18 cellular contexts compared by ENCODE assay signal in genomic region chr2:69499966-69500365, GRCh38.
DNase-seq lines count a peak whose midpoint lies in the region; ATAC-seq, FAIRE-seq and TF ChIP-seq lines count a peak whose summit lies in the region.
"Had no signal": no experiment of that assay in that cellular context is flagged by ENCODE, and none has a peak within 500 bp of the region (broad histone marks: within the 10 kb centered on the region; RNA-seq: fewer than 3 reads in every experiment).

No MANE protein-coding gene starts in this region.

- H3K27me3 Mint-ChIP-seq in activated CD4-positive, alpha-beta T cell treated with anti-CD3 and anti-CD28 coated beads, Interleukin-2, amount 10 ng/mL, durations not matched to agents 24 days and 14 days: no peaks in the 10 kb centered on the region
- H3K27me3 Mint-ChIP-seq in activated T-helper 1 cell treated with anti-CD3 and anti-CD28 coated beads, Interleukin-12 subunit alpha, Interleukin-12 subunit beta, Interleukin-2, Interleukin-4 antibody, amounts not matched to agents 30 ng/mL and 10 ng/mL and 1 ng/mL, durations not matched to agents 14 hours and 24 hours and 36 hours (ENCODE audit: insufficient read depth): no peaks in the 10 kb centered on the region
- no peaks in the 10 kb centered on the region for H3K27me3 Mint-ChIP-seq in mesothelial cell of epicardium (ENCODE audit: low read depth)

- FAIRE-seq in GM18507 (lab: Jason Lieb, UNC): peak; percentile 42
- FAIRE-seq: keratinocyte had no signal

- ATAC-seq in HG03039 (IDR thresholded peaks at IDR 0.05; ENCODE audit: unreplicated experiment): no peak
- ATAC-seq: heart right ventricle had no signal

- no peaks in the 10 kb centered on the region for H3K9me3 Mint-ChIP-seq in activated CD4-positive, alpha-beta T cell treated with anti-CD3 and anti-CD28 coated beads, Interleukin-2, amount 10 ng/mL, durations not matched to agents 24 days and 14 days
- H3K9me3 Mint-ChIP-seq in activated T-helper 1 cell treated with anti-CD3 and anti-CD28 coated beads, Interleukin-12 subunit alpha, Interleukin-12 subunit beta, Interleukin-2, Interleukin-4 antibody, amounts not matched to agents 30 ng/mL and 10 ng/mL and 1 ng/mL, durations not matched to agents 14 hours and 24 hours and 36 hours: no peaks in the 10 kb centered on the region
- no peaks in the 10 kb centered on the region for H3K9me3 Mint-ChIP-seq in mesothelial cell of epicardium
- H3K9me3 Mint-ChIP-seq: stimulated activated naive B cell treated with anti-CD40 and anti-IgM and Interleukin-4, amounts not matched to agents 10 μg/mL and 1 μg/mL and 100 μg/mL, for 72 hours had no signal

- no peak for DNase-seq in activated CD4-positive, alpha-beta T cell treated with anti-CD3 and anti-CD28 coated beads, Interleukin-2, amount 10 ng/mL, durations not matched to agents 24 days and 14 days
- DNase-seq in activated CD4-positive, alpha-beta T cell treated with anti-CD3 and anti-CD28 coated beads for 4 hours: no peak
- DNase-seq in GM18507 (ENCODE audit: extremely low spot score, insufficient read length, low read depth) (no peak), mesothelial cell of epicardium (ENCODE audit: low spot score in 2 of 2, unreplicated experiment in 2 of 2) (no peak), C1 segment of cervical spinal cord (lab: John Stamatoyannopoulos, UW) (no peak), islet precursor cell (no peak)
- no peak for DNase-seq in activated T-helper 1 cell treated with anti-CD3 and anti-CD28 coated beads, Interleukin-12 subunit alpha, Interleukin-12 subunit beta, Interleukin-2, Interleukin-4 antibody, amounts not matched to agents 30 ng/mL and 10 ng/mL and 1 ng/mL, durations not matched to agents 14 hours and 24 hours and 36 hours (ENCODE audit: low spot score)
- DNase-seq: activated CD8-positive, alpha-beta memory T cell treated with anti-CD3 and anti-CD28 coated beads, Interleukin-2, amount 50 U/mL, for 4 hours; cerebellar nuclear complex; effector memory CD4-positive, alpha-beta T cell; EL; heart right ventricle; mesendoderm; NCI-H2227 treated with DMSO at 0.1 percent for 48 hours; upper lobe of left lung had no signal

- H3K27ac Mint-ChIP-seq in activated CD4-positive, alpha-beta T cell treated with anti-CD3 and anti-CD28 coated beads, Interleukin-2, amount 10 ng/mL, durations not matched to agents 24 days and 14 days: peak overlapping the region; percentile 45
- H3K27ac Mint-ChIP-seq in activated T-helper 1 cell treated with anti-CD3 and anti-CD28 coated beads, Interleukin-12 subunit alpha, Interleukin-12 subunit beta, Interleukin-2, Interleukin-4 antibody, amounts not matched to agents 30 ng/mL and 10 ng/mL and 1 ng/mL, durations not matched to agents 14 hours and 24 hours and 36 hours: peak overlapping the region; percentile 69
- H3K27ac Mint-ChIP-seq in mesothelial cell of epicardium: peak overlapping the region; percentile 65
- H3K27ac Mint-ChIP-seq: stimulated activated naive B cell treated with anti-CD40 and anti-IgM and Interleukin-4, amounts not matched to agents 10 μg/mL and 1 μg/mL and 100 μg/mL, for 72 hours had no signal

- peaks cover 34% of the 10 kb centered on the region for H3K36me3 Mint-ChIP-seq in activated CD4-positive, alpha-beta T cell treated with anti-CD3 and anti-CD28 coated beads, Interleukin-2, amount 10 ng/mL, durations not matched to agents 24 days and 14 days (ENCODE audit: low read depth)
- H3K36me3 Mint-ChIP-seq in activated T-helper 1 cell treated with anti-CD3 and anti-CD28 coated beads, Interleukin-12 subunit alpha, Interleukin-12 subunit beta, Interleukin-2, Interleukin-4 antibody, amounts not matched to agents 30 ng/mL and 10 ng/mL and 1 ng/mL, durations not matched to agents 14 hours and 24 hours and 36 hours (ENCODE audit: low read depth): peaks cover 20% of the 10 kb centered on the region
- peaks cover 14% of the 10 kb centered on the region for H3K36me3 Mint-ChIP-seq in mesothelial cell of epicardium

- H3K4me3 Mint-ChIP-seq in activated CD4-positive, alpha-beta T cell treated with anti-CD3 and anti-CD28 coated beads, Interleukin-2, amount 10 ng/mL, durations not matched to agents 24 days and 14 days: peak overlapping the region; percentile 22
- H3K4me3 Mint-ChIP-seq in activated T-helper 1 cell treated with anti-CD3 and anti-CD28 coated beads, Interleukin-12 subunit alpha, Interleukin-12 subunit beta, Interleukin-2, Interleukin-4 antibody, amounts not matched to agents 30 ng/mL and 10 ng/mL and 1 ng/mL, durations not matched to agents 14 hours and 24 hours and 36 hours: peak overlapping the region; percentile 28
- no peak overlapping the region for H3K4me3 Mint-ChIP-seq in mesothelial cell of epicardium

- intact Hi-C loops in activated CD4-positive, alpha-beta T cell treated with anti-CD3 and anti-CD28 coated beads, Interleukin-2, amount 10 ng/mL, durations not matched to agents 24 days and 14 days (cut with micrococcal nuclease): no loop called here
- intact Hi-C loops in activated T-helper 1 cell treated with anti-CD3 and anti-CD28 coated beads, Interleukin-12 subunit alpha, Interleukin-12 subunit beta, Interleukin-2, Interleukin-4 antibody, amounts not matched to agents 30 ng/mL and 10 ng/mL and 1 ng/mL, durations not matched to agents 14 hours and 24 hours and 36 hours (cut with micrococcal nuclease): no loop called here

- no peak for TF ChIP-seq CTCF in mesothelial cell of epicardium (IDR thresholded peaks at IDR 0.05; ENCODE audit: unreplicated experiment)

- H3K4me1 Mint-ChIP-seq in activated CD4-positive, alpha-beta T cell treated with anti-CD3 and anti-CD28 coated beads, Interleukin-2, amount 10 ng/mL, durations not matched to agents 24 days and 14 days: peaks cover 21% of the 10 kb centered on the region
- H3K4me1 Mint-ChIP-seq in activated T-helper 1 cell treated with anti-CD3 and anti-CD28 coated beads, Interleukin-12 subunit alpha, Interleukin-12 subunit beta, Interleukin-2, Interleukin-4 antibody, amounts not matched to agents 30 ng/mL and 10 ng/mL and 1 ng/mL, durations not matched to agents 14 hours and 24 hours and 36 hours (ENCODE audit: low read depth): peaks cover 30% of the 10 kb centered on the region
- peaks cover 7% of the 10 kb centered on the region for H3K4me1 Mint-ChIP-seq in mesothelial cell of epicardium
